19 cellular contexts compared by ENCODE assay signal in the genomic region with DNA sequence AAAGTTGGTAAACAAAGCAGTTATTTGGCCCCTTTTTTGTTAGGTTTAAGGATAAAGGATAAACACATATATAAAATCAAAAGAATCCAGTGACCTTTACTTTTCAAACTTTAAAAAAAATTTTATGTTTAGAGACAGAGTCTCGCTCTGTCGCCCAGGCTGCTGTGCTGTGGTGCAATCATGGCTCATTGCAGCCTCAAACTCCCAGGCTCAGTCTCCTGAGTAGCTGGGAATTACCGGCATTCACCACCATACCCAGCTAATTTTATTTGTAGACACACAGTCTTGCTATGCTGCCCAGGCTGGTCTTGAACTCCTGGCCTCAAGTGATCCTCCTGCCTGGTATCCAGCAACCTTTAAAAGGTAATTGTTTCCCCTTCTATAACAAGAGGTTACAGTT. TPM values are rescaled to one million over a fixed set of nuclear protein-coding genes. Genes with fewer than 3 reads are reported as not detected.
DNase-seq lines count a peak whose midpoint lies in the region; ATAC-seq and TF ChIP-seq lines count a peak whose summit lies in the region.
"Had no signal": no experiment of that assay in that cellular context is flagged by ENCODE, and none has a peak within 500 bp of the region (broad histone marks: within the 10 kb centered on the region; RNA-seq: fewer than 3 reads in every experiment).

No MANE protein-coding gene starts in this region.

- H2BK120ac ChIP-seq in mesenchymal stem cell (ENCODE audit: low read depth, low read length) = no peak overlapping the region

- WGBS in mesenchymal stem cell = 96% methylated on average over 3 of the region's 3 CpGs
- 89 to 98% methylated on average over 3 of the region's 3 CpGs for WGBS in body of pancreas, 2 donors

- CTCF ChIA-PET in PC-9 (lab: Charles Lee) = no interaction called here
- CTCF ChIA-PET in activated CD4-positive, alpha-beta memory T cell treated with anti-CD3 and anti-CD28 coated beads for 36 hours (lab: Charles Lee) = interaction anchor here (1.8 kb wide), 1 partner anchor 103 kb away, joined by 4 read pairs; no protein-coding TSS in a partner anchor

- no peak overlapping the region for H3K23ac ChIP-seq in mesenchymal stem cell (ENCODE audit: low read length in 2 of 2)

- no peak overlapping the region for H2BK15ac ChIP-seq in mesenchymal stem cell (ENCODE audit: low read depth, poor library complexity, severe bottlenecking)

- H3K36me3 ChIP-seq in PC-9 (ENCODE audit: low read depth) = peaks cover 6% of the 10 kb centered on the region; the same call in 1 of the 2 replicates
- peaks cover 0 to 20% of the 10 kb centered on the region in 2 experiments for H3K36me3 ChIP-seq in mesenchymal stem cell (ENCODE audit: control insufficient read depth in 1 of 2, insufficient read depth in 2 of 2, low read depth in 1 of 2, low read length in 2 of 2)
- no peaks in the 10 kb centered on the region for H3K36me3 ChIP-seq in subcutaneous abdominal adipose tissue (ENCODE audit: control insufficient read depth in 5 of 5, insufficient read depth in 5 of 5, low read length in 5 of 5)
- no peaks in the 10 kb centered on the region for H3K36me3 ChIP-seq in body of pancreas (replicated peaks in 1 of 2; ENCODE audit: insufficient read depth in 1 of 2, low read depth in 2 of 2)
- H3K36me3 ChIP-seq: BE2C had no signal

- no peaks in the 10 kb centered on the region for H4K20me1 ChIP-seq in PC-9 (ENCODE audit: insufficient read depth)

- BruUV-seq in PC-9 (replicated peaks; lab: Mats Ljungman, UMichigan) = no TSS peak

- DNase-seq in PC-9 (no peak), chondrocyte (ENCODE audit: low spot score) (no peak), mesenchymal stem cell (peak; percentile 69), DMS114 treated with DMSO at 0.1 percent for 48 hours (lab: John Stamatoyannopoulos, UW; ENCODE audit: unreplicated experiment) (no peak), body of pancreas (no peak)
- no peak for DNase-seq in activated CD4-positive, alpha-beta memory T cell treated with anti-CD3 and anti-CD28 coated beads for 36 hours
- DNase-seq: activated CD4-positive, alpha-beta T cell treated with anti-CD3 and anti-CD28 coated beads, Interleukin-2, amount 50 U/mL, for 48 hours; activated T-cell treated with anti-CD3 and anti-CD28 coated beads, Interleukin-2, amount 50 U/mL, for 1 hour; BE2C; GF-D8; hypothalamus; NCI-H1048; NCI-H2081; retina; stimulated activated naive CD8-positive, alpha-beta T cell treated with anti-CD3 and anti-CD28 coated beads, Interleukin-15, amount 100 ng/mL, for 72 hours had no signal

- H3F3A ChIP-seq in PC-9 (ENCODE audit: insufficient read depth, low read depth) = peaks cover 40% of the 10 kb centered on the region

- H3K4ac ChIP-seq in mesenchymal stem cell (ENCODE audit: low read depth in 1 of 2, low read length in 2 of 2) = no peak overlapping the region

- peaks cover 98% of the 10 kb centered on the region for H3K79me2 ChIP-seq in PC-9 (ENCODE audit: low read depth)

- H3K27me3 Mint-ChIP-seq in chondrocyte (ENCODE audit: low read depth) = no peaks in the 10 kb centered on the region
- no peaks in the 10 kb centered on the region for H3K27me3 Mint-ChIP-seq in activated CD4-positive, alpha-beta memory T cell treated with anti-CD3 and anti-CD28 coated beads for 36 hours
- H3K27me3 Mint-ChIP-seq: stimulated activated naive CD8-positive, alpha-beta T cell treated with anti-CD3 and anti-CD28 coated beads, Interleukin-15, amount 100 ng/mL, for 72 hours had no signal

- ATAC-seq in body of pancreas = no peak
- ATAC-seq: activated naive CD4-positive, alpha-beta T cell treated with anti-CD3 and anti-CD28 coated beads, Interleukin-2, amount 50 U/mL, for 72 hours; GM12878; stimulated activated naive CD8-positive, alpha-beta T cell treated with anti-CD3 and anti-CD28 coated beads, Interleukin-15, amount 100 ng/mL, for 72 hours had no signal

- H3K4me1 ChIP-seq in PC-9 (replicated peaks; ENCODE audit: insufficient read depth) (peaks cover 71% of the 10 kb centered on the region), mesenchymal stem cell (ENCODE audit: control insufficient read depth, insufficient read depth, low read depth, low read length) (peaks cover 49% of the 10 kb centered on the region), subcutaneous abdominal adipose tissue (ENCODE audit: control insufficient read depth in 5 of 5, insufficient read depth in 5 of 5, low read length in 5 of 5) (peaks cover 11 to 66% (median 51%) of the 10 kb centered on the region in 5 donors), body of pancreas (peaks cover 4% of the 10 kb centered on the region)

- no peak overlapping the region for H3K4me3 ChIP-seq in PC-9
- H3K4me3 ChIP-seq in mesenchymal stem cell (ENCODE audit: insufficient read depth in 1 of 2, low read depth in 1 of 2, low read length in 2 of 2) = no peak overlapping the region
- H3K4me3 ChIP-seq in subcutaneous abdominal adipose tissue (ENCODE audit: low read depth in 1 of 5, low read length in 5 of 5) = no peak overlapping the region
- H3K4me3 ChIP-seq in body of pancreas = no peak overlapping the region
- H3K4me3 ChIP-seq: GM12878 had no signal

- H3K4me2 ChIP-seq in PC-9 (no peak overlapping the region), mesenchymal stem cell (ENCODE audit: low read length, poor library complexity, severe bottlenecking) (no peak overlapping the region)

- H3K27ac Mint-ChIP-seq in chondrocyte (ENCODE audit: unreplicated experiment) = peak overlapping the region; percentile 96
- H3K27ac Mint-ChIP-seq in activated CD4-positive, alpha-beta memory T cell treated with anti-CD3 and anti-CD28 coated beads for 36 hours = no peak overlapping the region
- H3K27ac Mint-ChIP-seq: stimulated activated naive CD8-positive, alpha-beta T cell treated with anti-CD3 and anti-CD28 coated beads, Interleukin-15, amount 100 ng/mL, for 72 hours had no signal

- intact Hi-C loops in PC-9 (cut with micrococcal nuclease; ENCODE audit: unreplicated experiment) (no loop called here), body of pancreas (cut with DNase I) (no loop called here)
- intact Hi-C loops in activated CD4-positive, alpha-beta memory T cell treated with anti-CD3 and anti-CD28 coated beads for 36 hours (cut with micrococcal nuclease) = no loop called here

- H3K27me3 ChIP-seq in PC-9 (ENCODE audit: insufficient read depth, low read depth) (no peaks in the 10 kb centered on the region), mesenchymal stem cell (ENCODE audit: control insufficient read depth in 1 of 2, insufficient read depth in 1 of 2, low read length in 2 of 2) (no peaks in the 10 kb centered on the region), subcutaneous abdominal adipose tissue (ENCODE audit: control insufficient read depth in 5 of 5, insufficient read depth in 4 of 5, low read length in 5 of 5) (no peaks in the 10 kb centered on the region), body of pancreas (no peaks in the 10 kb centered on the region)
- H3K27me3 ChIP-seq: BE2C had no signal

- H3K9ac ChIP-seq in mesenchymal stem cell (ENCODE audit: low read length) = peak overlapping the region; percentile 86
- peak overlapping the region in 1 of 5 donors; percentile 31 for H3K9ac ChIP-seq in subcutaneous abdominal adipose tissue (ENCODE audit: low read length in 5 of 5)

- H3K4me1 Mint-ChIP-seq in chondrocyte (ENCODE audit: low read depth) = peaks cover 92% of the 10 kb centered on the region
- H3K4me1 Mint-ChIP-seq in activated CD4-positive, alpha-beta memory T cell treated with anti-CD3 and anti-CD28 coated beads for 36 hours (ENCODE audit: low read depth) = peaks cover 5% of the 10 kb centered on the region

- H3K4me3 Mint-ChIP-seq in chondrocyte (ENCODE audit: unreplicated experiment) = no peak overlapping the region
- H3K4me3 Mint-ChIP-seq in activated CD4-positive, alpha-beta memory T cell treated with anti-CD3 and anti-CD28 coated beads for 36 hours = no peak overlapping the region
- H3K4me3 Mint-ChIP-seq: stimulated activated naive CD8-positive, alpha-beta T cell treated with anti-CD3 and anti-CD28 coated beads, Interleukin-15, amount 100 ng/mL, for 72 hours had no signal

- H2BK12ac ChIP-seq in mesenchymal stem cell (ENCODE audit: low read length in 2 of 2) = peak overlapping the region in 1 of 2 experiments; percentile 63

- POLR2A ChIA-PET in PC-9 (lab: Charles Lee; ENCODE audit: unreplicated experiment) = no interaction called here
- POLR2A ChIA-PET in activated CD4-positive, alpha-beta memory T cell treated with anti-CD3 and anti-CD28 coated beads for 36 hours (lab: Charles Lee) = no interaction called here

- H3K9me3 ChIP-seq in PC-9 (ENCODE audit: insufficient read depth, low read depth) (no peaks in the 10 kb centered on the region), mesenchymal stem cell (ENCODE audit: control insufficient read depth, low read length) (no peaks in the 10 kb centered on the region), subcutaneous abdominal adipose tissue (ENCODE audit: control insufficient read depth in 5 of 5, low read length in 5 of 5) (no peaks in the 10 kb centered on the region), body of pancreas (no peaks in the 10 kb centered on the region)
- H3K9me3 ChIP-seq: BE2C had no signal

- no peak for TF ChIP-seq POLR2A in body of pancreas (IDR thresholded peaks at IDR 0.05)

- H3K14ac ChIP-seq in mesenchymal stem cell (ENCODE audit: low read length in 2 of 2) = no peak overlapping the region

- H3K9me3 Mint-ChIP-seq in chondrocyte (ENCODE audit: low read depth) = no peaks in the 10 kb centered on the region
- no peaks in the 10 kb centered on the region for H3K9me3 Mint-ChIP-seq in activated CD4-positive, alpha-beta memory T cell treated with anti-CD3 and anti-CD28 coated beads for 36 hours
- H3K9me3 Mint-ChIP-seq: activated naive CD4-positive, alpha-beta T cell treated with anti-CD3 and anti-CD28 coated beads, Interleukin-2, amount 50 U/mL, for 72 hours; stimulated activated naive CD8-positive, alpha-beta T cell treated with anti-CD3 and anti-CD28 coated beads, Interleukin-15, amount 100 ng/mL, for 72 hours had no signal

- H2BK5ac ChIP-seq in mesenchymal stem cell (ENCODE audit: low read depth, low read length, poor library complexity, severe bottlenecking) = no peak overlapping the region

- H3K36me3 Mint-ChIP-seq in chondrocyte (ENCODE audit: low read depth) = peaks cover 4% of the 10 kb centered on the region
- peaks cover 3% of the 10 kb centered on the region for H3K36me3 Mint-ChIP-seq in activated CD4-positive, alpha-beta memory T cell treated with anti-CD3 and anti-CD28 coated beads for 36 hours
- H3K36me3 Mint-ChIP-seq: activated naive CD4-positive, alpha-beta T cell treated with anti-CD3 and anti-CD28 coated beads, Interleukin-2, amount 50 U/mL, for 72 hours had no signal

- H3K27ac ChIP-seq in PC-9 (peak overlapping the region; percentile 54; the same call in 1 of the 2 replicates), mesenchymal stem cell (ENCODE audit: low read length, poor library complexity, severe bottlenecking) (peak overlapping the region; percentile 31), subcutaneous abdominal adipose tissue (ENCODE audit: low read depth, low read length) (peak overlapping the region; percentile 41), body of pancreas (no peak overlapping the region)
- H3K27ac ChIP-seq: VCaP had no signal

- TF ChIP-seq CTCF in PC-9 (conservative IDR thresholded peaks at IDR 0.05) (no peak), chondrocyte (IDR thresholded peaks at IDR 0.05) (no peak), body of pancreas (IDR thresholded peaks at IDR 0.05) (no peak)

- H4K91ac ChIP-seq in mesenchymal stem cell (ENCODE audit: low read length) = no peak overlapping the region

- peaks cover 9% of the 10 kb centered on the region for H3K79me1 ChIP-seq in mesenchymal stem cell (replicated peaks; ENCODE audit: low read length, poor library complexity, severe bottlenecking)

- H3K18ac ChIP-seq in mesenchymal stem cell (ENCODE audit: low read depth in 1 of 2, low read length in 2 of 2) = no peak overlapping the region

- no peak overlapping the region for H2AK5ac ChIP-seq in mesenchymal stem cell (ENCODE audit: low read length, severe bottlenecking)

- H3K9me2 ChIP-seq in PC-9 (ENCODE audit: insufficient read depth) = no peaks in the 10 kb centered on the region

- H4K8ac ChIP-seq in mesenchymal stem cell (ENCODE audit: low read length) = no peak overlapping the region

- no peak overlapping the region for H2AFZ ChIP-seq in PC-9
- H2AFZ ChIP-seq in mesenchymal stem cell (ENCODE audit: low read depth, low read length) = no peak overlapping the region

RNA-seq across cellular contexts. Expression of gene GNA12, which starts 31.3 kb away (rescaled TPM):
- 50.8 and 51.7 TPM in 2 replicates for total RNA-seq in PC-9 (2021)
- total RNA-seq in chondrocyte = 77.5 to 111 TPM (median 108 TPM) in 3 replicates
- 78.8 TPM for polyA plus RNA-seq in mesenchymal stem cell (2013, experiment 1 of 2)
- polyA plus RNA-seq in mesenchymal stem cell (2013, experiment 2 of 2) = 79.8 TPM
- total RNA-seq in activated CD4-positive, alpha-beta memory T cell treated with anti-CD3 and anti-CD28 coated beads for 36 hours = 10 to 100 TPM; 23.6 to 23.7 TPM
- total RNA-seq in body of pancreas = 10 to 100 TPM; 12.2 to 17.5 TPM

Comparison
In these comparisons a context has a peak if more than half of its experiments do, and no peak if none do; other contexts are left out.
1. H3K27ac ChIP-seq: peak in PC-9 (single experiment), mesenchymal stem cell (single experiment) and subcutaneous abdominal adipose tissue (single experiment); none in body of pancreas (0 of 4).